23 cellular contexts compared by ENCODE assay signal in genomic region chr4:3656441-3657376, GRCh38.
DNase-seq lines count a peak whose midpoint lies in the region; ATAC-seq and TF ChIP-seq lines count a peak whose summit lies in the region.
"Had no signal": no experiment of that assay in that cellular context is flagged by ENCODE, and none has a peak within 500 bp of the region (broad histone marks: within the 10 kb centered on the region; RNA-seq: fewer than 3 reads in every experiment).

No MANE protein-coding gene starts in this region.

- intact Hi-C loops in naive thymus-derived CD4-positive, alpha-beta T cell (cut with micrococcal nuclease): no loop called here

- CTCF ChIA-PET in HEK293 (lab: Yijun Ruan, JAX): no interaction called here
- CTCF ChIA-PET in naive thymus-derived CD4-positive, alpha-beta T cell (lab: Charles Lee): no interaction called here

- TF ChIP-seq CTCF in HEK293 (tag by site-specific recombination; IDR thresholded peaks at IDR 0.05) (no peak), omental fat pad (IDR thresholded peaks at IDR 0.05) (no peak)

- H3K36me3 Mint-ChIP-seq in naive thymus-derived CD4-positive, alpha-beta T cell: no peaks in the 10 kb centered on the region
- H3K36me3 Mint-ChIP-seq: naive B cell, WTC11 had no signal

- H3K4me1 ChIP-seq in HEK293 (ENCODE audit: control insufficient read depth, insufficient read depth, low read length): no peaks in the 10 kb centered on the region
- no peaks in the 10 kb centered on the region for H3K4me1 ChIP-seq in naive thymus-derived CD4-positive, alpha-beta T cell (ENCODE audit: control insufficient read depth in 2 of 2, insufficient read depth in 2 of 2, low read length in 2 of 2)
- H3K4me1 ChIP-seq: gastroesophageal sphincter, lower lobe of right lung had no signal

- ATAC-seq in GM21423 (IDR thresholded peaks at IDR 0.05; ENCODE audit: unreplicated experiment): no peak
- ATAC-seq in GM18519 (IDR thresholded peaks at IDR 0.05; ENCODE audit: low FRiP score, unreplicated experiment): no peak
- no peak for ATAC-seq in omental fat pad (ENCODE audit: low FRiP score)
- no peak for ATAC-seq in naive thymus-derived CD4-positive, alpha-beta T cell
- ATAC-seq: activated T-helper 17 cell treated with anti-CD3 and anti-CD28 coated beads, Interleukin-2, amount 50 U/mL, for 72 hours; gastroesophageal sphincter; lower lobe of right lung had no signal

- no peak overlapping the region for H3K4me3 ChIP-seq in HEK293 (ENCODE audit: low read depth, low read length)
- H3K4me3 ChIP-seq in naive thymus-derived CD4-positive, alpha-beta T cell (ENCODE audit: low read length): no peak overlapping the region
- H3K4me3 ChIP-seq: dorsolateral prefrontal cortex, gastroesophageal sphincter, lower lobe of right lung, smooth muscle cell, suprapubic skin had no signal

- peaks cover 0 to 2% (median 0%) of the 10 kb centered on the region in 7 donors for H3K4me1 Mint-ChIP-seq in naive thymus-derived CD4-positive, alpha-beta T cell
- H3K4me1 Mint-ChIP-seq: activated T-helper 17 cell treated with anti-CD3 and anti-CD28 coated beads, Interleukin-2, amount 50 U/mL, for 72 hours had no signal

- no peak overlapping the region for H3K27ac Mint-ChIP-seq in naive thymus-derived CD4-positive, alpha-beta T cell
- H3K27ac Mint-ChIP-seq: activated T-helper 17 cell treated with anti-CD3 and anti-CD28 coated beads, Interleukin-2, amount 50 U/mL, for 72 hours; progenitor cell of endocrine pancreas; WTC11 had no signal

- POLR2A ChIA-PET in HEK293 (lab: Yijun Ruan, JAX): no interaction called here
- POLR2A ChIA-PET in naive thymus-derived CD4-positive, alpha-beta T cell (lab: Charles Lee): no interaction called here

- no peak overlapping the region for H3K4me3 Mint-ChIP-seq in naive thymus-derived CD4-positive, alpha-beta T cell
- H3K4me3 Mint-ChIP-seq: activated T-helper 17 cell treated with anti-CD3 and anti-CD28 coated beads, Interleukin-2, amount 50 U/mL, for 72 hours; WTC11 had no signal

- DNase-seq in COLO668 (lab: John Stamatoyannopoulos, UW; ENCODE audit: unreplicated experiment) (peak; percentile 91), NCI-H345 treated with DMSO at 0.1 percent for 48 hours (lab: John Stamatoyannopoulos, UW; ENCODE audit: unreplicated experiment) (peak; percentile 77), left kidney (ENCODE audit: low read depth, low spot score) (peak; percentile 82), omental fat pad (ENCODE audit: low spot score) (no peak)
- DNase-seq in naive thymus-derived CD4-positive, alpha-beta T cell: no peak
- DNase-seq: Calu3, dorsolateral prefrontal cortex, erythroblast, Kasumi-1, lower lobe of right lung, naive B cell, NCI-H1694, SW 1271 had no signal

- peaks cover 0 to 3% (median 0%) of the 10 kb centered on the region in 11 donors for H3K9me3 Mint-ChIP-seq in naive thymus-derived CD4-positive, alpha-beta T cell
- H3K9me3 Mint-ChIP-seq: activated T-helper 17 cell treated with anti-CD3 and anti-CD28 coated beads, Interleukin-2, amount 50 U/mL, for 72 hours; naive B cell; WTC11 had no signal

- no peaks in the 10 kb centered on the region for H3K9me3 ChIP-seq in HEK293 (ENCODE audit: control insufficient read depth, insufficient read depth, low read depth, low read length)
- H3K9me3 ChIP-seq in naive thymus-derived CD4-positive, alpha-beta T cell (ENCODE audit: control insufficient read depth in 2 of 3, low read length in 3 of 3): no peaks in the 10 kb centered on the region
- H3K9me3 ChIP-seq: gastroesophageal sphincter, lower lobe of right lung, suprapubic skin had no signal

- no peaks in the 10 kb centered on the region for H3K27me3 ChIP-seq in naive thymus-derived CD4-positive, alpha-beta T cell (ENCODE audit: control insufficient read depth in 2 of 2, insufficient read depth in 2 of 2, low read length in 2 of 2)

- H3K27ac ChIP-seq in HEK293 (ENCODE audit: extremely low read depth, low read depth, low read length): no peak overlapping the region
- H3K27ac ChIP-seq in naive thymus-derived CD4-positive, alpha-beta T cell (ENCODE audit: low read depth, low read length): no peak overlapping the region
- H3K27ac ChIP-seq: dorsolateral prefrontal cortex, lower lobe of right lung, RWPE1 had no signal

- H3K36me3 ChIP-seq in HEK293 (ENCODE audit: control insufficient read depth in 2 of 2, insufficient read depth in 1 of 2, low read length in 2 of 2): no peaks in the 10 kb centered on the region
- H3K36me3 ChIP-seq in naive thymus-derived CD4-positive, alpha-beta T cell (ENCODE audit: control insufficient read depth in 2 of 3, insufficient read depth in 3 of 3, low read length in 3 of 3): no peaks in the 10 kb centered on the region
- H3K36me3 ChIP-seq: gastroesophageal sphincter, lower lobe of right lung, suprapubic skin had no signal

- H3K27me3 Mint-ChIP-seq in naive thymus-derived CD4-positive, alpha-beta T cell: peaks cover 0 to 39% (median 21%) of the 10 kb centered on the region in 5 donors

TF ChIP-seq in HEK293, 187 proteins besides CTCF, POLR2A, EP300 and RAD21:
- TF ChIP-seq ZNF341 (tag by site-specific recombination; IDR thresholded peaks at IDR 0.05; ENCODE audit: low read depth) (no peak), ZNF112 (tag by site-specific recombination; IDR thresholded peaks at IDR 0.05) (no peak), ZNF311 (tag by site-specific recombination; IDR thresholded peaks at IDR 0.05; ENCODE audit: borderline replicate concordance) (no peak), ZNF398 (tag by site-specific recombination; IDR thresholded peaks at IDR 0.05) (0 out of 2 replicates have a peak, but pooled peaks have one; percentile 18), SCRT2 (tag by site-specific recombination; IDR thresholded peaks at IDR 0.05) (no peak), GLIS1 (tag by site-specific recombination; IDR thresholded peaks at IDR 0.05) (peak; percentile 77), ZNF513 (tag by site-specific recombination; IDR thresholded peaks at IDR 0.05) (no peak)

Comparison
In these comparisons a context has a peak if more than half of its experiments do, and no peak if none do; other contexts are left out.
1. DNase-seq: peak in COLO668 (single experiment), NCI-H345 treated with DMSO at 0.1 percent for 48 hours (single experiment) and left kidney (single experiment); none in omental fat pad (single experiment) and naive thymus-derived CD4-positive, alpha-beta T cell (0 of 9).